Comparison of ENCODE assay signal across 16 cellular contexts in genomic region chr7:7565018-7565680, GRCh38. TPM values are rescaled to one million over a fixed set of nuclear protein-coding genes. Genes with fewer than 3 reads are reported as not detected.
DNase-seq lines count a peak whose midpoint lies in the region; ATAC-seq and TF ChIP-seq lines count a peak whose summit lies in the region.
"Had no signal": no experiment of that assay in that cellular context is flagged by ENCODE, and none has a peak within 500 bp of the region (broad histone marks: within the 10 kb centered on the region; RNA-seq: fewer than 3 reads in every experiment).

No MANE protein-coding gene starts in this region.

- H3K36me3 ChIP-seq in body of pancreas (replicated peaks in 1 of 2; ENCODE audit: insufficient read depth in 1 of 2, low read depth in 2 of 2) (no peaks in the 10 kb centered on the region), skeletal muscle satellite cell (ENCODE audit: insufficient read depth, low read length) (peaks cover 22% of the 10 kb centered on the region)
- H3K36me3 ChIP-seq: Peyer's patch had no signal

- no peaks in the 10 kb centered on the region for H3K9me3 ChIP-seq in body of pancreas
- H3K9me3 ChIP-seq in skeletal muscle satellite cell (replicated peaks; ENCODE audit: low read length) = no peaks in the 10 kb centered on the region
- H3K9me3 ChIP-seq: Peyer's patch had no signal

- H3K9ac ChIP-seq in skeletal muscle satellite cell (ENCODE audit: low read depth, low read length) = no peak overlapping the region

- 40 to 45% methylated on average over 4 of the region's 4 CpGs for WGBS in body of pancreas, 2 donors

- H3K4me2 ChIP-seq in skeletal muscle satellite cell (ENCODE audit: low read length) = peak overlapping the region; percentile 46

- H3K4me3 ChIP-seq in body of pancreas (peak overlapping the region in 1 of 2 donors; percentile 52), skeletal muscle satellite cell (ENCODE audit: low read length) (peak overlapping the region; percentile 12)

- peak; percentile 55 to 56 for DNase-seq in activated T-cell treated with anti-CD3 and anti-CD28 coated beads, Interleukin-2, amount 50 U/mL, for 48 hours
- DNase-seq in activated T-cell treated with anti-CD3 and anti-CD28 coated beads for 4 hours (no peak), KBM-7 (peak; percentile 47), body of pancreas (no peak), NCI-H510A treated with DMSO at 0.1 percent for 48 hours (lab: John Stamatoyannopoulos, UW) (no peak), Right ventricle myocardium inferior (ENCODE audit: missing footprints) (no peak)
- DNase-seq: activated CD4-positive, alpha-beta T cell treated with anti-CD3 and anti-CD28 coated beads for 1 hour; activated gamma-delta T cell treated with Interleukin-2 at 50 U/mL for 16 hours; DMS 273 treated with DMSO at 0.1 percent for 48 hours; hippocampal formation; NCI-H1694 treated with DMSO at 0.1 percent for 48 hours; NCI-H510A; Peyer's patch had no signal

- no peak for TF ChIP-seq CTCF in body of pancreas (IDR thresholded peaks at IDR 0.05)

- no peak for TF ChIP-seq POLR2A in body of pancreas (IDR thresholded peaks at IDR 0.05)

- intact Hi-C loops in body of pancreas (cut with DNase I) = no loop called here
- intact Hi-C loops in Right ventricle myocardium inferior (cut with DNase I) = loop anchor here (10.0 kb wide), 2 partner anchors 380 to 400 kb away; partner anchors contain the start of genes C1GALT1 and GLCCI1

- H3K4me1 ChIP-seq in body of pancreas = peaks cover 57% of the 10 kb centered on the region
- peaks cover 48% of the 10 kb centered on the region for H3K4me1 ChIP-seq in skeletal muscle satellite cell (ENCODE audit: control insufficient read depth, insufficient read depth, low read length)

- ATAC-seq in body of pancreas (no peak), HG03108 (IDR thresholded peaks at IDR 0.05; ENCODE audit: unreplicated experiment) (no peak), Right ventricle myocardium inferior (no peak)

- in situ Hi-C loops in KBM-7 (cut with MboI; ENCODE audit: low pct_unique_long_range_greater_than_20kb, low sequenced_read_pairs) = no loop called here

- H3K27ac ChIP-seq in body of pancreas = peak overlapping the region; percentile 93 to 98 (median 96)

- no peaks in the 10 kb centered on the region for H3K27me3 ChIP-seq in body of pancreas
- no peaks in the 10 kb centered on the region for H3K27me3 ChIP-seq in skeletal muscle satellite cell (ENCODE audit: control insufficient read depth, insufficient read depth, low read length)
- H3K27me3 ChIP-seq: Peyer's patch had no signal

RNA-seq across cellular contexts. Expression of gene MIOS, which starts 1.5 kb away (rescaled TPM):
- total RNA-seq in body of pancreas (10 to 100 TPM; 42.5 to 44.6 TPM), Right ventricle myocardium inferior (24.9 TPM)
- total RNA-seq in skeletal muscle satellite cell (2012; rRNA removed) = 74.3 and 89.7 TPM in 2 replicates

RNA-seq across cellular contexts. Expression of gene COL28A1, which starts 29.5 kb away (rescaled TPM):
- total RNA-seq in body of pancreas (10 to 100 TPM; 13.8 to 16.9 TPM), Right ventricle myocardium inferior (5.6 TPM)
- 0.51 and 0.87 TPM in 2 replicates for total RNA-seq in skeletal muscle satellite cell (2012; rRNA removed)
- total RNA-seq: dermis microvascular lymphatic vessel endothelial cell had no signal

Comparison
In these comparisons a context has a peak if more than half of its experiments do, and no peak if none do; other contexts are left out.
1. DNase-seq: peak in activated T-cell treated with anti-CD3 and anti-CD28 coated beads, Interleukin-2, amount 50 U/mL, for 48 hours (2 of 2) and KBM-7 (single experiment); none in activated T-cell treated with anti-CD3 and anti-CD28 coated beads for 4 hours (single experiment), body of pancreas (0 of 4), NCI-H510A treated with DMSO at 0.1 percent for 48 hours (single experiment) and Right ventricle myocardium inferior (single experiment).